Comparison of ENCODE assay signal across 24 cellular contexts in the genomic region with DNA sequence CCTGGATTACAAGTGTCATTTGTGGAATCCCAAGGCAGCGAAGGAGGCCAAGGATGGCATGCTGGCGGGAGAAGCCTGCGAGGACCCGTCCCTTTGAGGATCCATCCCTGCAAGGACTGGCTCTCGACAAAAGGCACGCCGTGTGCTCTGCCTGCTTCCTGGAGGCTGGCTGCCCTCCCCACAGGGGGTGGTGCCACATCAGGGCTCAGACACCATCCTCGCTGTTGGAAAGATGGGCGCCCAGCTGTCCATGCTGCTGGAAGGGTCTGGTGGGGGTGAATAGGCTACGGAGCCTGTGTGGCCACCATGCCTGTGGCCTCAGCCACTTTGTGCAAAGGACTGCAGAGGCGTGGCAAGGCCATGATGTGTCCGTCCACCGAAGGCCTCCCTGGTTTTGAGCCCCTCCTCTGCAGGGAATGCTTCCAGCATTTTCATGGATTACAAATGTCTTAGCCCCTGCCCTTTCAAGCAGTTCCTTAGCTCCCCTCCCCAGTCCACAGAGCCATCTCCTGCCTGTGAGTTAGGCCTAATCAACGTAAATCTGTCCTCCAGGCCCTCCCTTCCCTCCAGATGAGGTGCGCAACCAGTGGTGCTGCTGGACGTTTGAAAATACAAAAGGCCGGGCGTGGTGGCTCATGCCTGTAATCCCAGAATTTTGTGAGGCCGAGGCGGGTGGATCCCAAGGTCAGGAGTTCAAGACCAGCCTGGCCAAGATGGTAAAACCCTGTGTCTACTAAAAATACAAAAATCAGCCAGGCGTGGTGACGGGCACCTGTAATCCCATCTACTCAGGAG.
"Had no signal": no experiment of that assay in that cellular context is flagged by ENCODE, and none has a peak within 500 bp of the region (broad histone marks: within the 10 kb centered on the region; RNA-seq: fewer than 3 reads in every experiment).

No MANE protein-coding gene starts in this region.

- H3K36me3 Mint-ChIP-seq: activated naive CD4-positive, alpha-beta T cell treated with anti-CD3 and anti-CD28 coated beads, Interleukin-2, amount 50 U/mL, for 24 hours; type B pancreatic cell had no signal

- H3K9me3 ChIP-seq: adrenal gland, prostate gland had no signal

- H3K4me3 ChIP-seq: adrenal gland, heart left ventricle, lung, prostate gland, SJSA1, skin epidermis had no signal

- ATAC-seq: activated CD4-positive, alpha-beta T cell treated with anti-CD3 and anti-CD28 coated beads for 36 hours; heart left ventricle; left lobe of liver; naive thymus-derived CD4-positive, alpha-beta T cell; right cardiac atrium; stimulated activated memory B cell treated with anti-CD40 and anti-IgM and Interleukin-4, amounts not matched to agents 10 μg/mL and 1 μg/mL and 100 μg/mL, for 72 hours had no signal

- H3K27ac ChIP-seq: adrenal gland, heart left ventricle, prostate gland, SJSA1, skin epidermis had no signal

- H3K27me3 ChIP-seq: adrenal gland, SJSA1 had no signal

- H3K27ac Mint-ChIP-seq: activated B cell treated with CpG ODN at 0.5 μM for 24 hours; activated CD4-positive, alpha-beta memory T cell treated with anti-CD3 and anti-CD28 coated beads, Interleukin-2, amount 10 ng/mL, durations not matched to agents 7 days and 5 days; activated CD4-positive, alpha-beta T cell treated with anti-CD3 and anti-CD28 coated beads for 36 hours; naive thymus-derived CD4-positive, alpha-beta T cell; stimulated activated memory B cell treated with anti-CD40 and anti-IgM and Interleukin-4, amounts not matched to agents 10 μg/mL and 1 μg/mL and 100 μg/mL, for 72 hours; type B pancreatic cell had no signal

- H3K4me3 Mint-ChIP-seq: activated B cell treated with CpG ODN at 0.5 μM for 24 hours; activated CD4-positive, alpha-beta memory T cell treated with anti-CD3 and anti-CD28 coated beads, Interleukin-2, amount 10 ng/mL, durations not matched to agents 7 days and 5 days; activated CD4-positive, alpha-beta T cell treated with anti-CD3 and anti-CD28 coated beads for 36 hours; activated naive CD4-positive, alpha-beta T cell treated with anti-CD3 and anti-CD28 coated beads, Interleukin-2, amount 50 U/mL, for 24 hours; central memory CD8-positive, alpha-beta T cell; stimulated activated memory B cell treated with anti-CD40 and anti-IgM and Interleukin-4, amounts not matched to agents 10 μg/mL and 1 μg/mL and 100 μg/mL, for 72 hours had no signal

- H3K9me3 Mint-ChIP-seq: activated B cell treated with CpG ODN at 0.5 μM for 24 hours; activated naive CD4-positive, alpha-beta T cell treated with anti-CD3 and anti-CD28 coated beads, Interleukin-2, amount 50 U/mL, for 24 hours; central memory CD8-positive, alpha-beta T cell; type B pancreatic cell had no signal

- H3K27me3 Mint-ChIP-seq: activated naive CD4-positive, alpha-beta T cell treated with anti-CD3 and anti-CD28 coated beads, Interleukin-2, amount 50 U/mL, for 24 hours; central memory CD8-positive, alpha-beta T cell had no signal

- FAIRE-seq: astrocyte, endometrium, keratinocyte had no signal

- H3K4me1 ChIP-seq: prostate gland had no signal

- DNase-seq: activated B cell treated with CpG ODN at 0.5 μM for 24 hours; activated CD4-positive, alpha-beta memory T cell treated with anti-CD3 and anti-CD28 coated beads, Interleukin-2, amount 10 ng/mL, durations not matched to agents 7 days and 5 days; activated CD4-positive, alpha-beta T cell treated with anti-CD3 and anti-CD28 coated beads for 36 hours; activated gamma-delta T cell treated with Interleukin-2 at 50 U/mL for 16 hours; activated T-cell treated with anti-CD3 and anti-CD28 coated beads for 4 hours; cortex of kidney; naive thymus-derived CD4-positive, alpha-beta T cell; stimulated activated CD4-positive, alpha-beta T cell treated with anti-CD3 and anti-CD28 coated beads, Interleukin-2, amount 100 ng/mL, for 24 hours; T1000 had no signal

- H3K36me3 ChIP-seq: adrenal gland, prostate gland, SJSA1 had no signal
